28 cellular contexts compared by ENCODE assay signal in the genomic region with DNA sequence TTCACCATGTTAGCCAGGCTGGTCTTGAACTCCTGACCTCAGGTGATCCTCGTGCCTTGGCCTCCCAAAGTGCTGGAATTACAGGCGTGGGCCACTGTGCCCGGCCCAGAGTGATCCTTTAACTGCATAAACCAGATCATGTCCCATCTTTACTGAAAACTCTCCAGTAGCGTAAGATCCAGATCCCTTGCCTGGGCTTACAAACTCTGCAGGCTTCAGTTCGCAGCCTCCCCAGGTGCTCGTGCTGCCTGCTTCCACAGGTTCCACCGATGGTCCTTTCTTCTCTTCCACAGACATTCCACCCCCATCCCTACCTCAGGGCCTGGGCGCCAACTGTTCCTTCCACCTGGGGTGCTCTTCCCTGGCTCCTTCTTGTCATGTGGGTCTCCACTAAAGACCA.
"Had no signal": no experiment of that assay in that cellular context is flagged by ENCODE, and none has a peak within 500 bp of the region (broad histone marks: within the 10 kb centered on the region; RNA-seq: fewer than 3 reads in every experiment).

No MANE protein-coding gene starts in this region.

- ATAC-seq: naive thymus-derived CD4-positive, alpha-beta T cell; natural killer cell; psoas muscle; right cardiac atrium; right lobe of liver; stimulated activated effector memory CD8-positive, alpha-beta T cell treated with anti-CD3 and anti-CD28 coated beads, Interleukin-12 subunit alpha, Interleukin-12 subunit beta, amount 100 ng/mL, for 72 hours; stimulated activated naive B cell treated with anti-CD40 and anti-IgM and Interleukin-4, amounts not matched to agents 10 μg/mL and 1 μg/mL and 100 μg/mL, for 72 hours had no signal

- H3K27ac Mint-ChIP-seq: naive thymus-derived CD4-positive, alpha-beta T cell; natural killer cell; neural progenitor cell; progenitor cell of endocrine pancreas; stimulated activated effector memory CD8-positive, alpha-beta T cell treated with anti-CD3 and anti-CD28 coated beads, Interleukin-12 subunit alpha, Interleukin-12 subunit beta, amount 100 ng/mL, for 72 hours; stimulated activated naive B cell treated with anti-CD40 and anti-IgM and Interleukin-4, amounts not matched to agents 10 μg/mL and 1 μg/mL and 100 μg/mL, for 72 hours; stimulated activated naive CD8-positive, alpha-beta T cell treated with anti-CD3 and anti-CD28 coated beads, Interleukin-15, Interleukin-2, amounts not matched to agents 100 ng/mL and 50 ng/mL, for 24 hours had no signal

- H3K36me3 Mint-ChIP-seq: naive thymus-derived CD4-positive, alpha-beta T cell; natural killer cell; neural progenitor cell; stimulated activated effector memory CD8-positive, alpha-beta T cell treated with anti-CD3 and anti-CD28 coated beads, Interleukin-12 subunit alpha, Interleukin-12 subunit beta, amount 100 ng/mL, for 72 hours; stimulated activated naive B cell treated with anti-CD40 and anti-IgM and Interleukin-4, amounts not matched to agents 10 μg/mL and 1 μg/mL and 100 μg/mL, for 72 hours had no signal

- H3K27me3 Mint-ChIP-seq: stimulated activated naive CD8-positive, alpha-beta T cell treated with anti-CD3 and anti-CD28 coated beads, Interleukin-15, Interleukin-2, amounts not matched to agents 100 ng/mL and 50 ng/mL, for 24 hours had no signal

- H2AFZ ChIP-seq: neural progenitor cell had no signal

- H3K27ac ChIP-seq: neural progenitor cell, neutrophil, ovary, psoas muscle, right lobe of liver, skin epidermis, stomach, thoracic aorta, thyroid gland, tibial nerve, upper lobe of left lung, vagina had no signal

- H3K36me3 ChIP-seq: neural progenitor cell, neutrophil, ovary, right lobe of liver, stomach, thoracic aorta, thyroid gland, tibial nerve, upper lobe of left lung, vagina had no signal

- H3K4me1 ChIP-seq: neural progenitor cell, psoas muscle had no signal

- H3K9ac ChIP-seq: neural progenitor cell had no signal

- DNase-seq: naive thymus-derived CD4-positive, alpha-beta T cell; natural killer cell; nucleus accumbens; right cardiac atrium; right lobe of liver; stimulated activated CD4-positive, alpha-beta T cell treated with anti-CD3 and anti-CD28 coated beads, Interleukin-15, amount 100 ng/mL, for 24 hours; stimulated activated CD4-positive, alpha-beta T cell treated with anti-CD3 and anti-CD28 coated beads, Interleukin-2, amount 100 ng/mL, for 24 hours; stimulated activated CD4-positive, alpha-beta T cell treated with anti-CD3 and anti-CD28 coated beads, Interleukin-2, amount 100 ng/mL, for 48 hours; stimulated activated CD4-positive, alpha-beta T cell treated with anti-CD3 and anti-CD28 coated beads, Interleukin-4, amount 100 ng/mL, for 24 hours; stimulated activated naive B cell treated with anti-CD40 and anti-IgM and Interleukin-4, amounts not matched to agents 10 μg/mL and 1 μg/mL and 100 μg/mL, for 72 hours; stimulated activated naive CD4-positive, alpha-beta T cell treated with Interleukin-2 at 50 U/mL for 16 hours; stomach; thyroid gland; trophoblast cell; upper lobe of left lung had no signal

- H3K27me3 ChIP-seq: neural progenitor cell, ovary, right lobe of liver, thyroid gland, tibial nerve, upper lobe of left lung, vagina had no signal

- H3K4me3 ChIP-seq: neural progenitor cell, ovary, psoas muscle, right lobe of liver, skin epidermis, smooth muscle cell, stomach, thoracic aorta, thyroid gland, tibial nerve, upper lobe of left lung, vagina had no signal

- H3K9me3 ChIP-seq: neutrophil, ovary, psoas muscle, right lobe of liver, stomach, thoracic aorta, thyroid gland, tibial nerve, upper lobe of left lung, vagina had no signal

- H3K4me3 Mint-ChIP-seq: naive thymus-derived CD4-positive, alpha-beta T cell; natural killer cell; nephron; neural progenitor cell; stimulated activated effector memory CD8-positive, alpha-beta T cell treated with anti-CD3 and anti-CD28 coated beads, Interleukin-12 subunit alpha, Interleukin-12 subunit beta, amount 100 ng/mL, for 72 hours; stimulated activated naive B cell treated with anti-CD40 and anti-IgM and Interleukin-4, amounts not matched to agents 10 μg/mL and 1 μg/mL and 100 μg/mL, for 72 hours; stimulated activated naive CD8-positive, alpha-beta T cell treated with anti-CD3 and anti-CD28 coated beads, Interleukin-15, Interleukin-2, amounts not matched to agents 100 ng/mL and 50 ng/mL, for 24 hours had no signal

- H3K4me2 ChIP-seq: neural progenitor cell, smooth muscle cell had no signal

- H3K9me3 Mint-ChIP-seq: natural killer cell; nephron; neural progenitor cell; stimulated activated effector memory CD8-positive, alpha-beta T cell treated with anti-CD3 and anti-CD28 coated beads, Interleukin-12 subunit alpha, Interleukin-12 subunit beta, amount 100 ng/mL, for 72 hours; stimulated activated naive B cell treated with anti-CD40 and anti-IgM and Interleukin-4, amounts not matched to agents 10 μg/mL and 1 μg/mL and 100 μg/mL, for 72 hours; stimulated activated naive CD8-positive, alpha-beta T cell treated with anti-CD3 and anti-CD28 coated beads, Interleukin-15, Interleukin-2, amounts not matched to agents 100 ng/mL and 50 ng/mL, for 24 hours had no signal

- H3K4me1 Mint-ChIP-seq: naive thymus-derived CD4-positive, alpha-beta T cell; natural killer cell; stimulated activated effector memory CD8-positive, alpha-beta T cell treated with anti-CD3 and anti-CD28 coated beads, Interleukin-12 subunit alpha, Interleukin-12 subunit beta, amount 100 ng/mL, for 72 hours had no signal
